In genomic region chr4:499563-499962, GRCh38 we compare ENCODE assay signal across 8 cellular contexts.
A peak's percentile ranks its signal among the peaks of the same experiment; 100 is the strongest.
DNase-seq lines count a peak whose midpoint lies in the region; ATAC-seq and TF ChIP-seq lines count a peak whose summit lies in the region.

No MANE protein-coding gene starts in this region.

- H3K9me3 ChIP-seq in DOHH2 (ENCODE audit: control insufficient read depth, insufficient read depth, low read length) (peaks cover 18% of the 10 kb centered on the region; the same call in 1 of the 2 replicates), mucosa of stomach (ENCODE audit: control insufficient read depth, low read length) (no peaks in the 10 kb centered on the region)

- H3K4me3 ChIP-seq in DOHH2 (ENCODE audit: low read length) (peak overlapping the region; percentile 87), mucosa of stomach (ENCODE audit: low read length) (peak overlapping the region; percentile 68)

- H3K4me1 ChIP-seq in DOHH2 (ENCODE audit: control insufficient read depth, low read length) (peaks cover 15% of the 10 kb centered on the region), mucosa of stomach (ENCODE audit: control insufficient read depth, insufficient read depth, low read length) (peaks cover 13% of the 10 kb centered on the region)

- no peaks in the 10 kb centered on the region for H3F3A ChIP-seq in DOHH2 (ENCODE audit: control insufficient read depth, insufficient read depth)

- no peaks in the 10 kb centered on the region for H3K27me3 ChIP-seq in DOHH2 (ENCODE audit: control insufficient read depth, low read length)
- H3K27me3 ChIP-seq in mucosa of stomach (ENCODE audit: control insufficient read depth, insufficient read depth, low read length) = no peaks in the 10 kb centered on the region

- H3K9me2 ChIP-seq in DOHH2 (replicated peaks; ENCODE audit: control insufficient read depth, low read length) = no peaks in the 10 kb centered on the region

- no peak for TF ChIP-seq CTCF in DOHH2 (IDR thresholded peaks at IDR 0.05; ENCODE audit: low read depth, low read length, poor library complexity, severe bottlenecking)

- no peak for DNase-seq in caudate nucleus (lab: John Stamatoyannopoulos, UW)

- H3K36me3 ChIP-seq in DOHH2 (ENCODE audit: control insufficient read depth, low read length) (peaks cover 40% of the 10 kb centered on the region), mucosa of stomach (ENCODE audit: control insufficient read depth, insufficient read depth, low read length) (peaks cover 5% of the 10 kb centered on the region)

- H3K4me2 ChIP-seq in DOHH2 (ENCODE audit: low read length) = peak overlapping the region; percentile 71

- peak; percentile 2 for ATAC-seq in HG03460 (IDR thresholded peaks at IDR 0.05; ENCODE audit: unreplicated experiment)
- ATAC-seq in GM19452 (IDR thresholded peaks at IDR 0.05; ENCODE audit: unreplicated experiment) = no peak
- no peak for ATAC-seq in GM21529 (IDR thresholded peaks at IDR 0.05; ENCODE audit: unreplicated experiment)
- no peak for ATAC-seq in GM18858 (IDR thresholded peaks at IDR 0.05; ENCODE audit: unreplicated experiment)
- no peak for ATAC-seq in HG03354 (IDR thresholded peaks at IDR 0.05; ENCODE audit: poor library complexity, severe bottlenecking, unreplicated experiment)

- H3K9ac ChIP-seq in mucosa of stomach (ENCODE audit: low read length) = peak overlapping the region; percentile 98

- H4K20me1 ChIP-seq in DOHH2 (ENCODE audit: control insufficient read depth, insufficient read depth, low read depth, low read length) = no peaks in the 10 kb centered on the region

- H3K79me2 ChIP-seq in DOHH2 (ENCODE audit: control insufficient read depth, low read length) = peaks cover 21% of the 10 kb centered on the region

- H3K27ac ChIP-seq in DOHH2 (ENCODE audit: low read depth, low read length) (peak overlapping the region; percentile 33; the same call in 1 of the 2 replicates), caudate nucleus (ENCODE audit: low read depth, low read length) (peak overlapping the region; percentile 50)
